8 cellular contexts compared by ENCODE assay signal in genomic region chr1:15603050-15603965, GRCh38. TPM values are rescaled to one million over a fixed set of nuclear protein-coding genes. Genes with fewer than 3 reads are reported as not detected.
A peak's percentile ranks its signal among the peaks of the same experiment; 100 is the strongest.
DNase-seq lines count a peak whose midpoint lies in the region; ATAC-seq and TF ChIP-seq lines count a peak whose summit lies in the region.

No MANE protein-coding gene starts in this region.

- DNase-seq in AG08396 (ENCODE audit: low spot score), result peak; percentile 98
- DNase-seq in NCI-H460 (ENCODE audit: extremely low read depth, low read depth), result peak; percentile 87
- peak; percentile 73 to 87 for DNase-seq in activated CD4-positive, alpha-beta T cell treated with anti-CD3 and anti-CD28 coated beads, Interleukin-2, amount 50 U/mL, for 24 hours (ENCODE audit: low read depth in 1 of 2, low spot score in 1 of 2)
- peak; percentile 80 for DNase-seq in dedifferentiated amniotic fluid mesenchymal stem cell (ENCODE audit: extremely low spot score)
- DNase-seq in left kidney (ENCODE audit: low read depth, low spot score), result peak; percentile 99
- peak; percentile 61 to 86 (median 82) for DNase-seq in stimulated activated CD4-positive, alpha-beta T cell treated with anti-CD3 and anti-CD28 coated beads, Interleukin-1b, Interleukin-23, amount 100 ng/mL, for 24 hours (ENCODE audit: low read depth in 4 of 4, low spot score in 1 of 4)

- peak; percentile 70 for TF ChIP-seq POLR2A in GM18951 (IDR thresholded peaks at IDR 0.05; ENCODE audit: extremely low read depth, insufficient read depth, insufficient read length)

- in situ Hi-C loops in GM18951 (cut with MboI; ENCODE audit: low sequenced_read_pairs, unreplicated experiment), result no loop called here

- peak; percentile 90 for ATAC-seq in HG03196 (IDR thresholded peaks at IDR 0.05; ENCODE audit: unreplicated experiment)

RNA-seq across cellular contexts. Expression of gene DDI2, which starts 13.9 kb away (rescaled TPM):
- total RNA-seq in NCI-H460 (2014; rRNA removed; shearing (Covaris generic)), result 7.8 and 9.8 TPM in 2 replicates
- polyA plus RNA-seq in NCI-H460 (2014; cell fraction: nucleus; rRNA removed), result 4.7 and 11.9 TPM in 2 replicates

RNA-seq across cellular contexts. Expression of gene AGMAT, which starts 18.5 kb away (rescaled TPM):
- 4.0 and 4.2 TPM in 2 replicates for total RNA-seq in NCI-H460 (2014; rRNA removed; shearing (Covaris generic))
- polyA plus RNA-seq in NCI-H460 (2014; cell fraction: nucleus; rRNA removed), result 7.0 and 7.5 TPM in 2 replicates

Comparison
In these comparisons a context has a peak if more than half of its experiments do, and no peak if none do; other contexts are left out.
1. Peak in every context shown above with its lines: DNase-seq and ATAC-seq.